Comparison of ENCODE assay signal across 30 cellular contexts in genomic region chr10:85043207-85043606, GRCh38.
A peak's percentile ranks its signal among the peaks of the same experiment; 100 is the strongest.
DNase-seq lines count a peak whose midpoint lies in the region; ATAC-seq and TF ChIP-seq lines count a peak whose summit lies in the region.
"Had no signal": no experiment of that assay in that cellular context is flagged by ENCODE, and none has a peak within 500 bp of the region (broad histone marks: within the 10 kb centered on the region; RNA-seq: fewer than 3 reads in every experiment).

No MANE protein-coding gene starts in this region.

- H3K4me3 ChIP-seq in left ventricle myocardium inferior (no peak overlapping the region), WERI-Rb-1 (ENCODE audit: low read depth, low read length) (no peak overlapping the region)
- H3K4me3 ChIP-seq: GM23248, heart right ventricle, lower lobe of right lung, psoas muscle, tibial artery, vagina had no signal

- ATAC-seq in Right ventricle myocardium inferior: no peak
- ATAC-seq in foreskin keratinocyte: no peak
- ATAC-seq in HG03469 (IDR thresholded peaks at IDR 0.05; ENCODE audit: unreplicated experiment): no peak
- ATAC-seq: activated naive CD4-positive, alpha-beta T cell treated with anti-CD3 and anti-CD28 coated beads, Interleukin-2, amount 50 U/mL, for 72 hours; heart right ventricle; lower lobe of right lung; naive thymus-derived CD8-positive, alpha-beta T cell; Panc1; psoas muscle; sciatic nerve had no signal

- TF ChIP-seq CTCF in left ventricle myocardium inferior (IDR thresholded peaks at IDR 0.05; ENCODE audit: borderline replicate concordance) (no peak), WERI-Rb-1 (IDR thresholded peaks at IDR 0.05; ENCODE audit: low read depth, low read length) (no peak), foreskin keratinocyte (conservative IDR thresholded peaks at IDR 0.05) (no peak)

- intact Hi-C loops in Right ventricle myocardium inferior (cut with DNase I) (loop anchor here (1.0 kb wide), 1 partner anchor 17 kb away; no protein-coding TSS in a partner anchor), left ventricle myocardium inferior (cut with micrococcal nuclease) (no loop called here)

- peak; percentile 30 for DNase-seq in Right ventricle myocardium inferior (ENCODE audit: missing footprints)
- no peak for DNase-seq in left ventricle myocardium inferior
- peak; percentile 80 for DNase-seq in NCI-H146 treated with DMSO at 0.1 percent for 48 hours (lab: John Stamatoyannopoulos, UW; ENCODE audit: unreplicated experiment)
- DNase-seq in WERI-Rb-1: peak; percentile 15
- no peak for DNase-seq in mucosa of gallbladder (ENCODE audit: low spot score)
- no peak for DNase-seq in foreskin keratinocyte
- DNase-seq in EL: no peak
- DNase-seq: activated CD4-positive, alpha-beta T cell treated with anti-CD3 and anti-CD28 coated beads for 48 hours; amygdala; brain microvascular endothelial cell; CD8-positive, alpha-beta memory T cell; DND-41; GM23248; heart right ventricle; HFFc6; kidney glomerular epithelial cell; lower lobe of right lung; naive thymus-derived CD8-positive, alpha-beta T cell; NCI-H2029; psoas muscle; stimulated activated CD4-positive, alpha-beta T cell treated with anti-CD3 and anti-CD28 coated beads, Interleukin-4, amount 100 ng/mL, for 1 hour; SW 1271; T-helper 9 cell; tibial artery had no signal

- peaks cover 37% of the 10 kb centered on the region for H3K9me3 ChIP-seq in left ventricle myocardium inferior (replicated peaks)
- H3K9me3 ChIP-seq in WERI-Rb-1 (ENCODE audit: severe bottlenecking): peaks cover 18% of the 10 kb centered on the region

- no peaks in the 10 kb centered on the region for H3K36me3 ChIP-seq in left ventricle myocardium inferior
- H3K36me3 ChIP-seq in WERI-Rb-1: no peaks in the 10 kb centered on the region
- H3K36me3 ChIP-seq: brain microvascular endothelial cell, heart right ventricle, lower lobe of right lung, tibial artery, vagina had no signal

- H3K4me1 ChIP-seq in left ventricle myocardium inferior (no peaks in the 10 kb centered on the region), foreskin keratinocyte (no peaks in the 10 kb centered on the region)
- H3K4me1 ChIP-seq: heart right ventricle, lower lobe of right lung, psoas muscle, tibial artery, vagina had no signal

- H3K27me3 ChIP-seq in left ventricle myocardium inferior (ENCODE audit: low read depth) (no peaks in the 10 kb centered on the region), WERI-Rb-1 (ENCODE audit: insufficient read depth, low read depth, severe bottlenecking) (no peaks in the 10 kb centered on the region), foreskin keratinocyte (no peaks in the 10 kb centered on the region)
- H3K27me3 ChIP-seq: brain microvascular endothelial cell, heart right ventricle, tibial artery, vagina had no signal

- H3K27ac ChIP-seq in left ventricle myocardium inferior (replicated peaks) (no peak overlapping the region), WERI-Rb-1 (no peak overlapping the region), foreskin keratinocyte (no peak overlapping the region)
- H3K27ac ChIP-seq: brain microvascular endothelial cell, GM23248, heart right ventricle, lower lobe of right lung, psoas muscle, tibial artery, vagina, VCaP had no signal

Comparison
In these comparisons a context has a peak if more than half of its experiments do, and no peak if none do; other contexts are left out.
1. DNase-seq: peak in Right ventricle myocardium inferior (single experiment), NCI-H146 treated with DMSO at 0.1 percent for 48 hours (single experiment) and WERI-Rb-1 (single experiment); none in left ventricle myocardium inferior (single experiment), mucosa of gallbladder (single experiment), foreskin keratinocyte (0 of 2) and EL (single experiment).